In genomic region chr11:116714902-116715301, GRCh38 we compare ENCODE assay signal across 1 cellular context.
TF ChIP-seq lines count a peak whose summit lies in the region.

No MANE protein-coding gene starts in this region.

TF ChIP-seq in H1, 55 proteins besides CTCF, POLR2A, EP300 and RAD21:
- TF ChIP-seq YY1 (IDR thresholded peaks at IDR 0.05; ENCODE audit: low read depth, low read length) (no peak), CTBP2 (IDR thresholded peaks at IDR 0.05; ENCODE audit: borderline replicate concordance, insufficient read depth, insufficient read length, low read length) (no peak), SIRT6 (IDR thresholded peaks at IDR 0.05; ENCODE audit: low read length) (no peak), JUND (IDR thresholded peaks at IDR 0.05; ENCODE audit: low read length) (no peak), SP1 (IDR thresholded peaks at IDR 0.05; ENCODE audit: low read depth, low read length) (no peak), JUN (IDR thresholded peaks at IDR 0.05; ENCODE audit: low read depth, low read length) (no peak), SIX5 (IDR thresholded peaks at IDR 0.05; ENCODE audit: low read depth, low read length) (no peak), TCF12 (IDR thresholded peaks at IDR 0.05; ENCODE audit: low read depth, low read length) (no peak), EZH2 (IDR thresholded peaks at IDR 0.05; ENCODE audit: low read depth, low read length, severe bottlenecking) (no peak), HDAC2 (IDR thresholded peaks at IDR 0.05; ENCODE audit: borderline replicate concordance in 1 of 2, low read depth in 2 of 2, low read length in 2 of 2) (no peak), ASH2L (IDR thresholded peaks at IDR 0.05; ENCODE audit: low read length) (no peak), RBBP5 (IDR thresholded peaks at IDR 0.05; ENCODE audit: borderline replicate concordance, low read depth, low read length) (no peak), TEAD4 (IDR thresholded peaks at IDR 0.05; ENCODE audit: low read depth, low read length) (no peak), KDM5A (IDR thresholded peaks at IDR 0.05; ENCODE audit: low read length) (no peak), GABPA (IDR thresholded peaks at IDR 0.05; ENCODE audit: borderline replicate concordance, insufficient read depth, low read length) (no peak), SIN3A (conservative IDR thresholded peaks at IDR 0.05 in 1 of 2, IDR thresholded peaks at IDR 0.05 in 1 of 2; ENCODE audit: low read depth in 1 of 2, low read length in 2 of 2) (no peak), SP2 (IDR thresholded peaks at IDR 0.05; ENCODE audit: low read length) (no peak), SAP30 (IDR thresholded peaks at IDR 0.05; ENCODE audit: insufficient read depth, insufficient replicate concordance, low read length) (no peak), CHD1 (IDR thresholded peaks at IDR 0.05; ENCODE audit: low read depth, low read length) (no peak)
- TF ChIP-seq, protein P1, sequence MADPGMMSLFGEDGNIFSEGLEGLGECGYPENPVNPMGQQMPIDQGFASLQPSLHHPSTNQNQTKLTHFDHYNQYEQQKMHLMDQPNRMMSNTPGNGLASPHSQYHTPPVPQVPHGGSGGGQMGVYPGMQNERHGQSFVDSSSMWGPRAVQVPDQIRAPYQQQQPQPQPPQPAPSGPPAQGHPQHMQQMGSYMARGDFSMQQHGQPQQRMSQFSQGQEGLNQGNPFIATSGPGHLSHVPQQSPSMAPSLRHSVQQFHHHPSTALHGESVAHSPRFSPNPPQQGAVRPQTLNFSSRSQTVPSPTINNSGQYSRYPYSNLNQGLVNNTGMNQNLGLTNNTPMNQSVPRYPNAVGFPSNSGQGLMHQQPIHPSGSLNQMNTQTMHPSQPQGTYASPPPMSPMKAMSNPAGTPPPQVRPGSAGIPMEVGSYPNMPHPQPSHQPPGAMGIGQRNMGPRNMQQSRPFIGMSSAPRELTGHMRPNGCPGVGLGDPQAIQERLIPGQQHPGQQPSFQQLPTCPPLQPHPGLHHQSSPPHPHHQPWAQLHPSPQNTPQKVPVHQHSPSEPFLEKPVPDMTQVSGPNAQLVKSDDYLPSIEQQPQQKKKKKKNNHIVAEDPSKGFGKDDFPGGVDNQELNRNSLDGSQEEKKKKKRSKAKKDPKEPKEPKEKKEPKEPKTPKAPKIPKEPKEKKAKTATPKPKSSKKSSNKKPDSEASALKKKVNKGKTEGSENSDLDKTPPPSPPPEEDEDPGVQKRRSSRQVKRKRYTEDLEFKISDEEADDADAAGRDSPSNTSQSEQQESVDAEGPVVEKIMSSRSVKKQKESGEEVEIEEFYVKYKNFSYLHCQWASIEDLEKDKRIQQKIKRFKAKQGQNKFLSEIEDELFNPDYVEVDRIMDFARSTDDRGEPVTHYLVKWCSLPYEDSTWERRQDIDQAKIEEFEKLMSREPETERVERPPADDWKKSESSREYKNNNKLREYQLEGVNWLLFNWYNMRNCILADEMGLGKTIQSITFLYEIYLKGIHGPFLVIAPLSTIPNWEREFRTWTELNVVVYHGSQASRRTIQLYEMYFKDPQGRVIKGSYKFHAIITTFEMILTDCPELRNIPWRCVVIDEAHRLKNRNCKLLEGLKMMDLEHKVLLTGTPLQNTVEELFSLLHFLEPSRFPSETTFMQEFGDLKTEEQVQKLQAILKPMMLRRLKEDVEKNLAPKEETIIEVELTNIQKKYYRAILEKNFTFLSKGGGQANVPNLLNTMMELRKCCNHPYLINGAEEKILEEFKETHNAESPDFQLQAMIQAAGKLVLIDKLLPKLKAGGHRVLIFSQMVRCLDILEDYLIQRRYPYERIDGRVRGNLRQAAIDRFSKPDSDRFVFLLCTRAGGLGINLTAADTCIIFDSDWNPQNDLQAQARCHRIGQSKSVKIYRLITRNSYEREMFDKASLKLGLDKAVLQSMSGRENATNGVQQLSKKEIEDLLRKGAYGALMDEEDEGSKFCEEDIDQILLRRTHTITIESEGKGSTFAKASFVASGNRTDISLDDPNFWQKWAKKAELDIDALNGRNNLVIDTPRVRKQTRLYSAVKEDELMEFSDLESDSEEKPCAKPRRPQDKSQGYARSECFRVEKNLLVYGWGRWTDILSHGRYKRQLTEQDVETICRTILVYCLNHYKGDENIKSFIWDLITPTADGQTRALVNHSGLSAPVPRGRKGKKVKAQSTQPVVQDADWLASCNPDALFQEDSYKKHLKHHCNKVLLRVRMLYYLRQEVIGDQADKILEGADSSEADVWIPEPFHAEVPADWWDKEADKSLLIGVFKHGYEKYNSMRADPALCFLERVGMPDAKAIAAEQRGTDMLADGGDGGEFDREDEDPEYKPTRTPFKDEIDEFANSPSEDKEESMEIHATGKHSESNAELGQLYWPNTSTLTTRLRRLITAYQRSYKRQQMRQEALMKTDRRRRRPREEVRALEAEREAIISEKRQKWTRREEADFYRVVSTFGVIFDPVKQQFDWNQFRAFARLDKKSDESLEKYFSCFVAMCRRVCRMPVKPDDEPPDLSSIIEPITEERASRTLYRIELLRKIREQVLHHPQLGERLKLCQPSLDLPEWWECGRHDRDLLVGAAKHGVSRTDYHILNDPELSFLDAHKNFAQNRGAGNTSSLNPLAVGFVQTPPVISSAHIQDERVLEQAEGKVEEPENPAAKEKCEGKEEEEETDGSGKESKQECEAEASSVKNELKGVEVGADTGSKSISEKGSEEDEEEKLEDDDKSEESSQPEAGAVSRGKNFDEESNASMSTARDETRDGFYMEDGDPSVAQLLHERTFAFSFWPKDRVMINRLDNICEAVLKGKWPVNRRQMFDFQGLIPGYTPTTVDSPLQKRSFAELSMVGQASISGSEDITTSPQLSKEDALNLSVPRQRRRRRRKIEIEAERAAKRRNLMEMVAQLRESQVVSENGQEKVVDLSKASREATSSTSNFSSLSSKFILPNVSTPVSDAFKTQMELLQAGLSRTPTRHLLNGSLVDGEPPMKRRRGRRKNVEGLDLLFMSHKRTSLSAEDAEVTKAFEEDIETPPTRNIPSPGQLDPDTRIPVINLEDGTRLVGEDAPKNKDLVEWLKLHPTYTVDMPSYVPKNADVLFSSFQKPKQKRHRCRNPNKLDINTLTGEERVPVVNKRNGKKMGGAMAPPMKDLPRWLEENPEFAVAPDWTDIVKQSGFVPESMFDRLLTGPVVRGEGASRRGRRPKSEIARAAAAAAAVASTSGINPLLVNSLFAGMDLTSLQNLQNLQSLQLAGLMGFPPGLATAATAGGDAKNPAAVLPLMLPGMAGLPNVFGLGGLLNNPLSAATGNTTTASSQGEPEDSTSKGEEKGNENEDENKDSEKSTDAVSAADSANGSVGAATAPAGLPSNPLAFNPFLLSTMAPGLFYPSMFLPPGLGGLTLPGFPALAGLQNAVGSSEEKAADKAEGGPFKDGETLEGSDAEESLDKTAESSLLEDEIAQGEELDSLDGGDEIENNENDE (IDR thresholded peaks at IDR 0.05; ENCODE audit: insufficient replicate concordance, low read length), result no peak
